18 cellular contexts compared by ENCODE assay signal in genomic region chr16:47519543-47519942, GRCh38.
"Had no signal": no experiment of that assay in that cellular context is flagged by ENCODE, and none has a peak within 500 bp of the region (broad histone marks: within the 10 kb centered on the region; RNA-seq: fewer than 3 reads in every experiment).

No MANE protein-coding gene starts in this region.

- DNase-seq: activated CD4-positive, alpha-beta T cell treated with anti-CD3 and anti-CD28 coated beads for 4 hours; activated CD8-positive, alpha-beta memory T cell treated with anti-CD3 and anti-CD28 coated beads, Interleukin-2, amount 50 U/mL, for 4 hours; activated CD8-positive, alpha-beta T cell treated with anti-CD3 and anti-CD28 coated beads, Interleukin-2, amount 10 ng/mL, durations not matched to agents 7 days and 5 days; activated gamma-delta T cell treated with Interleukin-2 at 50 U/mL for 16 hours; amniotic stem cell; foreskin keratinocyte; head of caudate nucleus; mammary epithelial cell; natural killer cell; posterior cingulate gyrus; right lobe of liver; stimulated activated naive CD8-positive, alpha-beta T cell treated with anti-CD3 and anti-CD28 coated beads, Interleukin-15, amount 100 ng/mL, for 72 hours; SW 1271 had no signal

- H3K27me3 ChIP-seq: esophagus muscularis mucosa, foreskin keratinocyte, neutrophil, right lobe of liver had no signal

- H3K4me3 ChIP-seq: coronary artery, esophagus muscularis mucosa, right lobe of liver had no signal

- FAIRE-seq: TTC549 had no signal

- H3K4me1 ChIP-seq: foreskin keratinocyte had no signal

- H3K9me3 ChIP-seq: neutrophil, right lobe of liver had no signal

- ATAC-seq: activated CD8-positive, alpha-beta T cell treated with anti-CD3 and anti-CD28 coated beads, Interleukin-2, amount 10 ng/mL, durations not matched to agents 7 days and 5 days; natural killer cell; right lobe of liver; stimulated activated naive CD8-positive, alpha-beta T cell treated with anti-CD3 and anti-CD28 coated beads, Interleukin-15, amount 100 ng/mL, for 72 hours; WTC11 had no signal

- H3K27ac ChIP-seq: coronary artery, esophagus muscularis mucosa, foreskin keratinocyte, neutrophil, right lobe of liver had no signal
